20 cellular contexts compared by ENCODE assay signal in the genomic region with DNA sequence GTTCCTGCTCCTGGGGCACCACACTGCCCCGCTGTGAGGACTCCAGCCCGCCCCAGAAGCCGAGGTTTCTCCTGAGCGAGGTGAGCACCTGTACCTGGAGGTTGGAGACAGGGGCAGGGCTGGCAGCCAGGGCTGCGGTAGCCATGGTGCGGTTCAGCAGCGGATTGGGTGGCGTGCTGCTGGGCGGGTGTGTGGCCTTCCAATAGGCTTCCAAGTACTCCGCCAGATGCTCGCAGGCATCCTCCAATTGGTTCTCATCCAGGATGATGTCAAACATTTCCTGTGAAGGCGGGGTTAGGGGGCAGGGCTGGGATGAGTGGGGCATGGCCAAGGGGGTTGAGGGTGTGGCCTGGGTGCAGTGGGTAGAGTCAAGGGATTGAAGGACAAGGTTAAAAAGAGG. TPM values are rescaled to one million over a fixed set of nuclear protein-coding genes. Genes with fewer than 3 reads are reported as not detected.
DNase-seq lines count a peak whose midpoint lies in the region; ATAC-seq, FAIRE-seq and TF ChIP-seq lines count a peak whose summit lies in the region.
"Had no signal": no experiment of that assay in that cellular context is flagged by ENCODE, and none has a peak within 500 bp of the region (broad histone marks: within the 10 kb centered on the region; RNA-seq: fewer than 3 reads in every experiment).

No MANE protein-coding gene starts in this region.

- H3K9ac ChIP-seq in DND-41 (ENCODE audit: low read depth, low read length) (no peak overlapping the region), iPS-15b (ENCODE audit: low read depth, low read length) (no peak overlapping the region)

- H3K4me3 Mint-ChIP-seq in endothelial cell (ENCODE audit: unreplicated experiment): no peak overlapping the region
- H3K4me3 Mint-ChIP-seq: CD8-positive, alpha-beta memory T cell had no signal

- H3K9me3 ChIP-seq in DND-41 (ENCODE audit: insufficient read depth, low read length, severe bottlenecking): no peaks in the 10 kb centered on the region
- no peaks in the 10 kb centered on the region for H3K9me3 ChIP-seq in iPS-15b (ENCODE audit: control insufficient read depth, insufficient read depth, low read length)
- H3K9me3 ChIP-seq: esophagus squamous epithelium, HAP-1, Peyer's patch, sigmoid colon had no signal

- no peak overlapping the region for H2AFZ ChIP-seq in DND-41 (ENCODE audit: low read depth, low read length)

- DNase-seq in AG08396 (ENCODE audit: low spot score) (peak; percentile 27), DND-41 (peak; percentile 63), NCI-H2196 treated with DMSO at 0.1 percent for 48 hours (lab: John Stamatoyannopoulos, UW; ENCODE audit: unreplicated experiment) (peak; percentile 75), DMS79 treated with DMSO at 0.1 percent for 48 hours (lab: John Stamatoyannopoulos, UW) (no peak), NCI-H345 treated with DMSO at 0.1 percent for 48 hours (lab: John Stamatoyannopoulos, UW; ENCODE audit: unreplicated experiment) (no peak), RCC 7860 (ENCODE audit: low spot score) (no peak), endothelial cell (ENCODE audit: low spot score) (no peak)
- DNase-seq: activated CD4-positive, alpha-beta T cell treated with anti-CD3 and anti-CD28 coated beads for 4 hours; CD8-positive, alpha-beta memory T cell; esophagus squamous epithelium; mammary epithelial cell; NCI-H2227 treated with DMSO at 0.1 percent for 48 hours; Peyer's patch; sigmoid colon; stimulated activated naive CD4-positive, alpha-beta T cell treated with Interleukin-2 at 50 U/mL for 16 hours; T-helper 1 cell had no signal

- H3K27me3 ChIP-seq in DND-41 (ENCODE audit: insufficient read depth, low read length, poor library complexity) (no peaks in the 10 kb centered on the region), iPS-15b (ENCODE audit: control insufficient read depth, insufficient read depth, low read length) (no peaks in the 10 kb centered on the region)
- H3K27me3 ChIP-seq: esophagus squamous epithelium, Peyer's patch, sigmoid colon had no signal

- H3K4me1 ChIP-seq in DND-41 (ENCODE audit: insufficient read depth, low read length): peaks cover 30% of the 10 kb centered on the region
- H3K4me1 ChIP-seq in iPS-15b (ENCODE audit: control insufficient read depth, insufficient read depth, low read length): peaks cover 6% of the 10 kb centered on the region

- H3K36me3 Mint-ChIP-seq in endothelial cell (ENCODE audit: low read depth, unreplicated experiment): peaks cover 25% of the 10 kb centered on the region

- peak; percentile 20 for ATAC-seq in DND-41 (ENCODE audit: insufficient read depth, low read depth)

- no peak overlapping the region for H3K27ac Mint-ChIP-seq in endothelial cell (ENCODE audit: unreplicated experiment)

- no peak overlapping the region for H3K4me3 ChIP-seq in DND-41 (ENCODE audit: low read depth in 1 of 2, low read length in 2 of 2)
- H3K4me3 ChIP-seq in iPS-15b (ENCODE audit: low read depth, low read length): peak overlapping the region; percentile 30
- H3K4me3 ChIP-seq: coronary artery, esophagus squamous epithelium, HAP-1, Peyer's patch, sigmoid colon had no signal

- H3K9me3 Mint-ChIP-seq in endothelial cell (ENCODE audit: unreplicated experiment): no peaks in the 10 kb centered on the region
- H3K9me3 Mint-ChIP-seq: CD8-positive, alpha-beta memory T cell had no signal

- TF ChIP-seq CTCF in DND-41 (IDR thresholded peaks at IDR 0.05; ENCODE audit: borderline replicate concordance, extremely low read depth, low read length, poor library complexity, severe bottlenecking): no peak
- no peak for TF ChIP-seq CTCF in endothelial cell (IDR thresholded peaks at IDR 0.05; ENCODE audit: unreplicated experiment)

- no peak overlapping the region for H3K27ac ChIP-seq in DND-41 (ENCODE audit: low read length)
- H3K27ac ChIP-seq: esophagus squamous epithelium, HL-60, Peyer's patch, sigmoid colon had no signal

- H3K79me2 ChIP-seq in DND-41 (ENCODE audit: insufficient read depth, low read length): no peaks in the 10 kb centered on the region

- no peak overlapping the region for H3K4me2 ChIP-seq in DND-41 (ENCODE audit: insufficient read depth, low read length)

- no peaks in the 10 kb centered on the region for H3K4me1 Mint-ChIP-seq in endothelial cell (ENCODE audit: unreplicated experiment)

- H4K20me1 ChIP-seq in DND-41 (ENCODE audit: insufficient read depth, low read length): no peaks in the 10 kb centered on the region

- no peak for FAIRE-seq in RCC 7860 (lab: Jason Lieb, UNC)

- peaks cover 9% of the 10 kb centered on the region for H3K27me3 Mint-ChIP-seq in endothelial cell (ENCODE audit: unreplicated experiment)

- H3K36me3 ChIP-seq in DND-41 (ENCODE audit: insufficient read depth, low read length): peaks cover 51% of the 10 kb centered on the region
- peaks cover 5% of the 10 kb centered on the region for H3K36me3 ChIP-seq in iPS-15b (ENCODE audit: control insufficient read depth, insufficient read depth, low read length)
- H3K36me3 ChIP-seq: Peyer's patch had no signal

RNA-seq across cellular contexts. Expression of gene ARL5C, which starts 11.3 kb away (rescaled TPM):
- total RNA-seq in endothelial cell (ENCODE audit: unreplicated experiment): not detected
- total RNA-seq: CD8-positive, alpha-beta memory T cell; esophagus squamous epithelium; mammary epithelial cell; Peyer's patch had no signal

RNA-seq across cellular contexts. Expression of gene CACNB1, which starts 20.2 kb away (rescaled TPM):
- 10.2 TPM for total RNA-seq in endothelial cell (ENCODE audit: unreplicated experiment)

RNA-seq across cellular contexts. Expression of gene RPL19, which starts 22.8 kb away (rescaled TPM):
- total RNA-seq in endothelial cell (ENCODE audit: unreplicated experiment): 1,851 TPM

RNA-seq across cellular contexts. Expression of gene PLXDC1, which starts 25.8 kb away (rescaled TPM):
- total RNA-seq in endothelial cell (ENCODE audit: unreplicated experiment): 3.7 TPM

RNA-seq across cellular contexts. Expression of gene STAC2, which starts 48.5 kb away (rescaled TPM):
- total RNA-seq in endothelial cell (ENCODE audit: unreplicated experiment): not detected
- total RNA-seq: CD8-positive, alpha-beta memory T cell; mammary epithelial cell had no signal

Comparison
In these comparisons a context has a peak if more than half of its experiments do, and no peak if none do; other contexts are left out.
1. DNase-seq: peak in AG08396 (single experiment), DND-41 (single experiment) and NCI-H2196 treated with DMSO at 0.1 percent for 48 hours (single experiment); none in DMS79 treated with DMSO at 0.1 percent for 48 hours (single experiment), NCI-H345 treated with DMSO at 0.1 percent for 48 hours (single experiment), RCC 7860 (single experiment) and endothelial cell (single experiment).